In the genomic region with DNA sequence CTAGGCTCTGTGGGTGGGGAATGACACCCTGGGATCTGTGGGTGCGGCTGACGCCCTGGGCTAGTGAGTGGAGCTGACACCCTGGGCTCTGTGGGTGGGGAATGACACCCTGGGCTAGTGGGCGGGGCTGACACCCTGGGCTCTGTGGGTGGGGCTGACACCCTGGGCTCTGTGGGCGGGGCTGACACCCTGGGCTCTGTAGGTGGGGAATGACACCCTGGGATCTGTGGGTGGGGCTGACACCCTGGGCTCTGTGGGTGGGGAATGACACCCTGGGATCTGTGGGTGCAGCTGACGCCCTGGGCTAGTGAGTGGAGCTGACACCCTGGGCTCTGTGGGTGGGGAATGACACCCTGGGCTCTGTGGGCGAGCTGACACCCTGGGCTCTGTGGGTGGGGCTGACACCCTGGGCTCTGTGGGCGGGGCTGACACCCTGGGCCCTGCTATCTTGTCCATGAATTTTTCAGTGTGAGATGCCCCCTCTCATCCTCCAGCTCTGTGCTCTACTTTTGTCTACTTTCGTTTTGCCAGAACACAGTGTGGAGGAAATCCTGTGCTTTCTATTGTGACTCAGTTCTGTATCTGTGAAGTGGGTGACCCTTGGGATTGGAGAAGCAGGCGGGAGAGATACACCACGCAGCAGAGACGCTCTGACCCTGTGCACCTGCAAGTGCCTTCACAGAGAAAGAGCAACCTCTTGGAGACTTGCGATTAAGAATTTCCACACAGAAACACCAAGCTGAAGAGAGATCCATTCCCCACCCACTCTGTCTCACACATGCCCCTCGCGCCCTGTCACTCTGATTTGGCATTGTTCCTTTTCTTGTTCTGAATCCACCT, we compare ENCODE assay signal across 7 cellular contexts.
DNase-seq lines count a peak whose midpoint lies in the region; ATAC-seq and TF ChIP-seq lines count a peak whose summit lies in the region.
"Not testable (repeated sequence)": the region's sequence is repeated elsewhere in the genome, so short reads cannot be mapped to it uniquely, and the experiment has no call there.

No MANE protein-coding gene starts in this region.

- CTCF ChIA-PET in activated B cell treated with CpG ODN at 0.5 μM for 24 hours (lab: Charles Lee): not testable (repeated sequence)

- H3F3A ChIP-seq in neural progenitor cell (ENCODE audit: low read depth): not testable (repeated sequence)

- not testable (repeated sequence) for H3K9ac ChIP-seq in neural progenitor cell

- H3K9me3 ChIP-seq in neural progenitor cell (ENCODE audit: low read depth): not testable (repeated sequence)

- H3K4me3 Mint-ChIP-seq in activated B cell treated with CpG ODN at 0.5 μM for 24 hours: peak overlapping the region; percentile 48
- H3K4me3 Mint-ChIP-seq in activated T-cell treated with anti-CD3 and anti-CD28 coated beads, Interleukin-2, amount 50 U/mL, for 24 hours: peak overlapping the region; percentile 22
- H3K4me3 Mint-ChIP-seq in activated naive CD8-positive, alpha-beta T cell treated with anti-CD3 and anti-CD28 coated beads for 36 hours: peak overlapping the region; percentile 9
- not testable (repeated sequence) for H3K4me3 Mint-ChIP-seq in neural progenitor cell

- TF ChIP-seq CTCF in activated B cell treated with CpG ODN at 0.5 μM for 24 hours (IDR thresholded peaks at IDR 0.05); fibroblast of mammary gland (conservative IDR thresholded peaks at IDR 0.05; ENCODE audit: control insufficient read depth, insufficient read depth, low read depth, low read length); neural progenitor cell (IDR thresholded peaks at IDR 0.05): not testable (repeated sequence)

- H3K4me3 ChIP-seq in fibroblast of mammary gland (ENCODE audit: control insufficient read depth, low read depth, low read length); neural progenitor cell: not testable (repeated sequence)

- DNase-seq in HUDEP-2 (lab: John Stamatoyannopoulos, UW; ENCODE audit: unreplicated experiment in 76 of 76): peak in 60 of 76 experiments; percentile 12 to 89 (median 70)
- DNase-seq in activated B cell treated with CpG ODN at 0.5 μM for 24 hours; neural progenitor cell (ENCODE audit: low spot score): not testable (repeated sequence)
- DNase-seq in activated T-cell treated with anti-CD3 and anti-CD28 coated beads, Interleukin-2, amount 50 U/mL, for 24 hours: peak; percentile 49
- DNase-seq in activated naive CD8-positive, alpha-beta T cell treated with anti-CD3 and anti-CD28 coated beads for 36 hours: peak; percentile 35
- peak; percentile 24 for DNase-seq in fibroblast of mammary gland (ENCODE audit: low read depth)
- peak; percentile 12 to 19 for DNase-seq in stimulated activated CD8-positive, alpha-beta memory T cell treated with anti-CD3 and anti-CD28 coated beads, Interleukin-15, amount 100 ng/mL, for 48 hours (ENCODE audit: low read depth in 2 of 2)

- H3K36me3 Mint-ChIP-seq in activated B cell treated with CpG ODN at 0.5 μM for 24 hours (ENCODE audit: low read depth); activated T-cell treated with anti-CD3 and anti-CD28 coated beads, Interleukin-2, amount 50 U/mL, for 24 hours (ENCODE audit: low read depth); activated naive CD8-positive, alpha-beta T cell treated with anti-CD3 and anti-CD28 coated beads for 36 hours; neural progenitor cell: not testable (repeated sequence)

- POLR2A ChIA-PET in activated B cell treated with CpG ODN at 0.5 μM for 24 hours (lab: Charles Lee): interaction anchor here (0.7 kb wide), 1 partner anchor 503 kb away, joined by 4 read pairs; no protein-coding TSS in a partner anchor

- H4K20me1 ChIP-seq in neural progenitor cell (ENCODE audit: low read depth): peaks cover 63% of the 10 kb centered on the region

- peaks cover 11% of the 10 kb centered on the region for H3K27me3 Mint-ChIP-seq in activated B cell treated with CpG ODN at 0.5 μM for 24 hours
- H3K27me3 Mint-ChIP-seq in activated T-cell treated with anti-CD3 and anti-CD28 coated beads, Interleukin-2, amount 50 U/mL, for 24 hours; activated naive CD8-positive, alpha-beta T cell treated with anti-CD3 and anti-CD28 coated beads for 36 hours; neural progenitor cell (ENCODE audit: insufficient read depth, low read depth): not testable (repeated sequence)

- not testable (repeated sequence) for H3K27ac Mint-ChIP-seq in activated B cell treated with CpG ODN at 0.5 μM for 24 hours
- H3K27ac Mint-ChIP-seq in activated T-cell treated with anti-CD3 and anti-CD28 coated beads, Interleukin-2, amount 50 U/mL, for 24 hours: peak overlapping the region; percentile 78
- peak overlapping the region; percentile 55 for H3K27ac Mint-ChIP-seq in activated naive CD8-positive, alpha-beta T cell treated with anti-CD3 and anti-CD28 coated beads for 36 hours
- peak overlapping the region; percentile 95 for H3K27ac Mint-ChIP-seq in neural progenitor cell

- not testable (repeated sequence) for H3K4me1 ChIP-seq in neural progenitor cell

- H2AFZ ChIP-seq in neural progenitor cell (replicated peaks): not testable (repeated sequence)

- peak; percentile 25 for ATAC-seq in activated B cell treated with CpG ODN at 0.5 μM for 24 hours (ENCODE audit: low read depth)

- H3K4me2 ChIP-seq in neural progenitor cell: not testable (repeated sequence)

- intact Hi-C loops in activated B cell treated with CpG ODN at 0.5 μM for 24 hours (cut with micrococcal nuclease): not testable (repeated sequence)

- not testable (repeated sequence) for H3K27ac ChIP-seq in neural progenitor cell

- H3K27me3 ChIP-seq in neural progenitor cell: not testable (repeated sequence)

- H3K9me3 Mint-ChIP-seq in activated B cell treated with CpG ODN at 0.5 μM for 24 hours; activated T-cell treated with anti-CD3 and anti-CD28 coated beads, Interleukin-2, amount 50 U/mL, for 24 hours; activated naive CD8-positive, alpha-beta T cell treated with anti-CD3 and anti-CD28 coated beads for 36 hours; neural progenitor cell: not testable (repeated sequence)

- H3K4me1 Mint-ChIP-seq in activated B cell treated with CpG ODN at 0.5 μM for 24 hours (peaks cover 12% of the 10 kb centered on the region), neural progenitor cell (peaks cover 31% of the 10 kb centered on the region)
- H3K4me1 Mint-ChIP-seq in activated T-cell treated with anti-CD3 and anti-CD28 coated beads, Interleukin-2, amount 50 U/mL, for 24 hours (ENCODE audit: low read depth): peaks cover 21% of the 10 kb centered on the region
- peaks cover 10% of the 10 kb centered on the region for H3K4me1 Mint-ChIP-seq in activated naive CD8-positive, alpha-beta T cell treated with anti-CD3 and anti-CD28 coated beads for 36 hours

- not testable (repeated sequence) for H3K79me2 ChIP-seq in neural progenitor cell (ENCODE audit: low read depth)

- H3K36me3 ChIP-seq in neural progenitor cell: not testable (repeated sequence)
